10 cellular contexts compared by ENCODE assay signal in genomic region chr10:22646291-22646926, GRCh38.
DNase-seq lines count a peak whose midpoint lies in the region; ATAC-seq and FAIRE-seq lines count a peak whose summit lies in the region.
"Had no signal": no experiment of that assay in that cellular context is flagged by ENCODE, and none has a peak within 500 bp of the region (broad histone marks: within the 10 kb centered on the region; RNA-seq: fewer than 3 reads in every experiment).

No MANE protein-coding gene starts in this region.

- H2BK120ac ChIP-seq in mesendoderm (ENCODE audit: low read depth, low read length) = no peak overlapping the region

- H2AK5ac ChIP-seq in mesendoderm (ENCODE audit: low read length) = no peak overlapping the region

- peak overlapping the region; percentile 54 for H3K18ac ChIP-seq in mesendoderm (ENCODE audit: low read length)

- no peak overlapping the region for H3K4ac ChIP-seq in mesendoderm (ENCODE audit: low read depth, low read length)

- H3K36me3 ChIP-seq in mesendoderm (ENCODE audit: control insufficient read depth, insufficient read depth, low read length) = no peaks in the 10 kb centered on the region

- no peaks in the 10 kb centered on the region for H3K27me3 ChIP-seq in mesendoderm (ENCODE audit: insufficient read depth, low read length, poor library complexity)

- no peak overlapping the region for H3K4me2 ChIP-seq in mesendoderm (ENCODE audit: low read length)

- no peak overlapping the region for H4K5ac ChIP-seq in mesendoderm (ENCODE audit: low read length)

- no peak overlapping the region for H2BK5ac ChIP-seq in mesendoderm (ENCODE audit: low read length)

- H3K23ac ChIP-seq in mesendoderm (ENCODE audit: low read length) = no peak overlapping the region

- no CpG with 5 or more reads among the region's 2 CpGs for WGBS in mesendoderm (ENCODE audit: extremely low coverage, insufficient coverage, low lambda C conversion rate)

- FAIRE-seq in GM18507 (lab: Jason Lieb, UNC) = peak; percentile 77

- H3K79me1 ChIP-seq in mesendoderm (ENCODE audit: low read length) = peaks cover 7% of the 10 kb centered on the region

- H4K8ac ChIP-seq in mesendoderm (ENCODE audit: low read depth, low read length) = no peak overlapping the region

- H3K27ac ChIP-seq in mesendoderm (ENCODE audit: low read depth, low read length) = no peak overlapping the region
- H3K27ac ChIP-seq: epithelial cell of prostate had no signal

- no peak overlapping the region for H3K56ac ChIP-seq in mesendoderm (ENCODE audit: low read length)

- no peak overlapping the region for H2BK15ac ChIP-seq in mesendoderm (replicated peaks; ENCODE audit: low read depth)

- H3K9ac ChIP-seq in mesendoderm (ENCODE audit: low read length) = no peak overlapping the region

- no peak for DNase-seq in GM18507 (ENCODE audit: extremely low spot score, insufficient read length, low read depth)
- DNase-seq in mesendoderm = peak; percentile 52
- DNase-seq in DMS53 treated with DMSO at 0.1 percent for 48 hours (lab: John Stamatoyannopoulos, UW; ENCODE audit: unreplicated experiment) = no peak
- DNase-seq in kidney tubule cell (ENCODE audit: low spot score) = no peak
- DNase-seq in hepatic stellate cell (ENCODE audit: low spot score) = no peak
- DNase-seq in NCI-H1436 (lab: John Stamatoyannopoulos, UW) = no peak
- DNase-seq: activated CD8-positive, alpha-beta memory T cell treated with anti-CD3 and anti-CD28 coated beads, Interleukin-2, amount 50 U/mL, for 48 hours had no signal

- H3K4me1 ChIP-seq in mesendoderm (ENCODE audit: control insufficient read depth, low read depth, low read length) = peaks cover 25% of the 10 kb centered on the region

- no peak overlapping the region for H3K4me3 ChIP-seq in mesendoderm (ENCODE audit: low read length)

- peak; percentile 53 for ATAC-seq in GM21529 (IDR thresholded peaks at IDR 0.05; ENCODE audit: unreplicated experiment)
- ATAC-seq in HG03558 (IDR thresholded peaks at IDR 0.05; ENCODE audit: extremely low read depth, unreplicated experiment) = peak; percentile 54

- no peaks in the 10 kb centered on the region for H3K79me2 ChIP-seq in mesendoderm (ENCODE audit: control insufficient read depth, insufficient read depth, low read length)
